ENCODE assay signal across 1 cellular context in the genomic region with DNA sequence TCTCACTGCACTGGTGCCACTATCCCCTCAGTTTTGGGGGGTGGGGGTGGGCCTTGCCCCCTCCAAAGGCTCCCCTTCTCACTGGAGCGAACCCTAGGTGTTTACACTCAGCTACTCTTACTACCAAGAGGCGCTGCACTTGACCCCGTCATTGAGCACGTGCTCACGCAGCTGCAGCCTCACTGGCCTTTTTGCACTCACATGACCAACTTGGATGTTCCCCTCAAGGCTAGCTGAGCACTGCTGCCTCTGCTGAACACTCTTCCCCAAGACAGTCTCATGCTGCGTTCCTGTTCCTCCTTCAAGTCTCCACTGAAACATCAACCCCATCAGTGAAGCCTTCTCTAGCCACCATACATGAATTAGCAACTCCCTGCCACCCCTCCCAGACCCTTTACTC.
TF ChIP-seq lines count a peak whose summit lies in the region.

No MANE protein-coding gene starts in this region.

TF ChIP-seq in H1, 55 proteins besides CTCF, POLR2A, EP300 and RAD21:
- TF ChIP-seq MAX (IDR thresholded peaks at IDR 0.05) (no peak), CBX8 (IDR thresholded peaks at IDR 0.05; ENCODE audit: borderline replicate concordance, low read depth, low read length) (no peak), KDM1A (IDR thresholded peaks at IDR 0.05; ENCODE audit: borderline replicate concordance, low read length) (no peak), GABPA (IDR thresholded peaks at IDR 0.05; ENCODE audit: borderline replicate concordance, insufficient read depth, low read length) (no peak), SRF (IDR thresholded peaks at IDR 0.05; ENCODE audit: low read depth, low read length) (no peak), SP4 (IDR thresholded peaks at IDR 0.05; ENCODE audit: low read length) (no peak)
- TF ChIP-seq, protein P1, sequence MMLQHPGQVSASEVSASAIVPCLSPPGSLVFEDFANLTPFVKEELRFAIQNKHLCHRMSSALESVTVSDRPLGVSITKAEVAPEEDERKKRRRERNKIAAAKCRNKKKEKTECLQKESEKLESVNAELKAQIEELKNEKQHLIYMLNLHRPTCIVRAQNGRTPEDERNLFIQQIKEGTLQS (IDR thresholded peaks at IDR 0.05; ENCODE audit: insufficient read depth, low read depth, low read length), result no peak
